Comparison of ENCODE assay signal across 25 cellular contexts in the genomic region with DNA sequence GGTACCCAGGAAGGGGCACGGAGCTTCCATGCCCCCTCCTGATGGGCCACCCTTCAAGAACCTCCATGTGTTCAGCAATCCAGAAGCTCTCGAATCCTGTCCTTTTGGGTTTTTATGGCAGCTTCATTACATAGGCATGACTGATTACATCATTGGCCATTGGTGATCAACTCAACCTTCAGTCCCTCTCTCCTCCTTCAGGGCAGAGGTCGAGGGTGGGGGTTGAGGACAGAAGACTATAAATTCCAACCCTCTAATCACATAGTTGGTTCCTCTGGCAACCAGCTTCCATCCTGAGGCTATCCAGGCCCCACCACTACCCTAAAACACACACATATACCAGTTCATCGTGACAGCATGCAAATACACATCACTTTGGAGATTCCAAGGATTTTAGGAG.
DNase-seq lines count a peak whose midpoint lies in the region; ATAC-seq, FAIRE-seq and TF ChIP-seq lines count a peak whose summit lies in the region.
"Had no signal": no experiment of that assay in that cellular context is flagged by ENCODE, and none has a peak within 500 bp of the region (broad histone marks: within the 10 kb centered on the region; RNA-seq: fewer than 3 reads in every experiment).

No MANE protein-coding gene starts in this region.

- no peak overlapping the region for H3K18ac ChIP-seq in mesendoderm (ENCODE audit: low read length)

- no peak for ATAC-seq in lower lobe of right lung
- ATAC-seq: A549; CD8-positive, alpha-beta T cell had no signal

- H3K36me3 Mint-ChIP-seq in Caco-2 (ENCODE audit: insufficient read depth, unreplicated experiment): no peaks in the 10 kb centered on the region
- H3K36me3 Mint-ChIP-seq: CD8-positive, alpha-beta T cell had no signal

- no peaks in the 10 kb centered on the region for H3K79me1 ChIP-seq in mesendoderm (ENCODE audit: low read length)

- WGBS in mesendoderm (ENCODE audit: extremely low coverage, insufficient coverage, low lambda C conversion rate): no CpG with 5 or more reads among the region's 4 CpGs
- WGBS in small intestine, 3 donors: 29 to 60% (median 40%) methylated on average over 4 of the region's 4 CpGs

- TF ChIP-seq CTCF in Caco-2 (IDR thresholded peaks at IDR 0.05; ENCODE audit: insufficient read depth in 1 of 2, low read depth in 1 of 2, low read length in 1 of 2, severe bottlenecking in 1 of 2, unreplicated experiment in 1 of 2) (no peak), Peyer's patch (IDR thresholded peaks at IDR 0.05) (no peak), left ventricle myocardium inferior (IDR thresholded peaks at IDR 0.05; ENCODE audit: borderline replicate concordance) (no peak), lower lobe of right lung (IDR thresholded peaks at IDR 0.05) (no peak)

- H3K79me2 ChIP-seq in mesendoderm (ENCODE audit: control insufficient read depth, insufficient read depth, low read length): no peaks in the 10 kb centered on the region

- TF ChIP-seq POLR2A in Peyer's patch (IDR thresholded peaks at IDR 0.05): no peak

- no peak overlapping the region for H3K4me3 Mint-ChIP-seq in Caco-2 (ENCODE audit: unreplicated experiment)
- H3K4me3 Mint-ChIP-seq: B cell; CD4-positive, alpha-beta T cell; CD8-positive, alpha-beta T cell had no signal

- no peaks in the 10 kb centered on the region for H3K9me3 ChIP-seq in Caco-2
- no peaks in the 10 kb centered on the region for H3K9me3 ChIP-seq in Peyer's patch
- no peaks in the 10 kb centered on the region for H3K9me3 ChIP-seq in small intestine (ENCODE audit: control insufficient read depth, low read depth)
- no peaks in the 10 kb centered on the region for H3K9me3 ChIP-seq in left ventricle myocardium inferior (replicated peaks)
- H3K9me3 ChIP-seq in lower lobe of right lung: no peaks in the 10 kb centered on the region
- H3K9me3 ChIP-seq: A549 had no signal

- H2BK5ac ChIP-seq in mesendoderm (ENCODE audit: low read length): no peak overlapping the region

- H2AK5ac ChIP-seq in mesendoderm (ENCODE audit: low read length): no peak overlapping the region

- H3K4me1 Mint-ChIP-seq in Caco-2 (ENCODE audit: low read depth, unreplicated experiment): peaks cover 26% of the 10 kb centered on the region

- H3K23ac ChIP-seq in mesendoderm (ENCODE audit: low read length): no peak overlapping the region

- no peak overlapping the region for H3K56ac ChIP-seq in mesendoderm (ENCODE audit: low read length)

- intact Hi-C loops in Caco-2 (cut with micrococcal nuclease; ENCODE audit: unreplicated experiment) (loop anchor here (2.0 kb wide), 1 partner anchor 247 kb away; a partner anchor contains a TSS), left ventricle myocardium inferior (cut with micrococcal nuclease) (no loop called here), lower lobe of right lung (cut with DNase I) (no loop called here)

- H3K36me3 ChIP-seq in Caco-2 (ENCODE audit: control insufficient read depth, insufficient read depth, low read length) (no peaks in the 10 kb centered on the region), Peyer's patch (no peaks in the 10 kb centered on the region), mesendoderm (ENCODE audit: control insufficient read depth, insufficient read depth, low read length) (no peaks in the 10 kb centered on the region), small intestine (ENCODE audit: control insufficient read depth in 2 of 2, insufficient read depth in 2 of 2, low read length in 2 of 2) (no peaks in the 10 kb centered on the region), left ventricle myocardium inferior (no peaks in the 10 kb centered on the region), lower lobe of right lung (no peaks in the 10 kb centered on the region)
- H3K36me3 ChIP-seq: BLaER1 treated with 17β-estradiol and CSF1 and Interleukin-3, amounts not matched to agents 10 nM and 100 nM had no signal

- DNase-seq in Caco-2 (peak; percentile 46 to 66), Peyer's patch (peak in 2 of 3 donors; percentile 52 to 68), mesendoderm (peak; percentile 30), small intestine (peak; percentile 78), left ventricle myocardium inferior (no peak), lower lobe of right lung (no peak)
- no peak for DNase-seq in activated naive CD4-positive, alpha-beta T cell (lab: John Stamatoyannopoulos, UW)
- DNase-seq: AML-193; CD4-positive, alpha-beta T cell; CD8-positive, alpha-beta T cell; DMS 273 treated with DMSO at 0.1 percent for 48 hours; DMS153; DMS53; DMS79; DND-41; EL; GF-D8 had no signal

- no peak overlapping the region for H3K4me3 ChIP-seq in Caco-2 (ENCODE audit: low read depth, low read length)
- no peak overlapping the region for H3K4me3 ChIP-seq in Peyer's patch
- H3K4me3 ChIP-seq in mesendoderm (ENCODE audit: low read length): no peak overlapping the region
- no peak overlapping the region for H3K4me3 ChIP-seq in small intestine (ENCODE audit: low read depth in 1 of 2, low read length in 2 of 2)
- H3K4me3 ChIP-seq in left ventricle myocardium inferior: no peak overlapping the region
- no peak overlapping the region for H3K4me3 ChIP-seq in lower lobe of right lung
- H3K4me3 ChIP-seq: A549; BLaER1 treated with 17β-estradiol and CSF1 and Interleukin-3, amounts not matched to agents 10 nM and 100 nM had no signal

- no peak overlapping the region for H3K4me2 ChIP-seq in mesendoderm (ENCODE audit: low read length)
- H3K4me2 ChIP-seq: A549; BLaER1 treated with 17β-estradiol and CSF1 and Interleukin-3, amounts not matched to agents 10 nM and 100 nM had no signal

- H4K8ac ChIP-seq in mesendoderm (ENCODE audit: low read depth, low read length): no peak overlapping the region

- no peak overlapping the region for H3K4ac ChIP-seq in mesendoderm (ENCODE audit: low read depth, low read length)

- no peaks in the 10 kb centered on the region for H3K27me3 ChIP-seq in Caco-2 (replicated peaks; ENCODE audit: control insufficient read depth, insufficient read depth, low read length)
- no peaks in the 10 kb centered on the region for H3K27me3 ChIP-seq in Peyer's patch
- H3K27me3 ChIP-seq in mesendoderm (ENCODE audit: insufficient read depth, low read length, poor library complexity): no peaks in the 10 kb centered on the region
- H3K27me3 ChIP-seq in small intestine (ENCODE audit: control insufficient read depth in 2 of 2, insufficient read depth in 2 of 2, low read length in 2 of 2): no peaks in the 10 kb centered on the region
- H3K27me3 ChIP-seq in left ventricle myocardium inferior (ENCODE audit: low read depth): no peaks in the 10 kb centered on the region
- H3K27me3 ChIP-seq in lower lobe of right lung (ENCODE audit: low read depth): no peaks in the 10 kb centered on the region
- H3K27me3 ChIP-seq: BLaER1 treated with 17β-estradiol and CSF1 and Interleukin-3, amounts not matched to agents 10 nM and 100 nM had no signal

- no peak overlapping the region for H4K5ac ChIP-seq in mesendoderm (ENCODE audit: low read length)

- H3K9ac ChIP-seq in mesendoderm (ENCODE audit: low read length): no peak overlapping the region
- H3K9ac ChIP-seq: BLaER1 treated with 17β-estradiol and CSF1 and Interleukin-3, amounts not matched to agents 10 nM and 100 nM had no signal

- H3K4me1 ChIP-seq in Caco-2: peaks cover 41% of the 10 kb centered on the region
- peaks cover 0 to 15% (median 2%) of the 10 kb centered on the region in 4 donors for H3K4me1 ChIP-seq in Peyer's patch
- H3K4me1 ChIP-seq in mesendoderm (ENCODE audit: control insufficient read depth, low read depth, low read length): peaks cover 3% of the 10 kb centered on the region
- H3K4me1 ChIP-seq in small intestine (ENCODE audit: control insufficient read depth in 2 of 2, insufficient read depth in 1 of 2, low read depth in 1 of 2, low read length in 1 of 2): peaks cover 0 to 8% of the 10 kb centered on the region in 2 donors
- peaks cover 10% of the 10 kb centered on the region for H3K4me1 ChIP-seq in left ventricle myocardium inferior
- H3K4me1 ChIP-seq in lower lobe of right lung: no peaks in the 10 kb centered on the region
- H3K4me1 ChIP-seq: BLaER1 treated with 17β-estradiol and CSF1 and Interleukin-3, amounts not matched to agents 10 nM and 100 nM had no signal

- H3K27me3 Mint-ChIP-seq in Caco-2 (ENCODE audit: insufficient read depth, unreplicated experiment): no peaks in the 10 kb centered on the region
- H3K27me3 Mint-ChIP-seq: B cell; CD4-positive, alpha-beta T cell had no signal

- POLR2A ChIA-PET in Caco-2 (lab: Charles Lee): no interaction called here

- H3K9me3 Mint-ChIP-seq in Caco-2 (ENCODE audit: unreplicated experiment): no peaks in the 10 kb centered on the region
- H3K9me3 Mint-ChIP-seq: CD4-positive, alpha-beta T cell; CD8-positive, alpha-beta T cell had no signal

- CTCF ChIA-PET in Caco-2 (lab: Charles Lee): no interaction called here

- H2BK120ac ChIP-seq in mesendoderm (ENCODE audit: low read depth, low read length): no peak overlapping the region

- H3K27ac ChIP-seq in Peyer's patch (no peak overlapping the region), mesendoderm (ENCODE audit: low read depth, low read length) (no peak overlapping the region), small intestine (ENCODE audit: low read depth in 1 of 2, low read length in 1 of 2) (no peak overlapping the region), left ventricle myocardium inferior (replicated peaks) (no peak overlapping the region), lower lobe of right lung (no peak overlapping the region)
- H3K27ac ChIP-seq: 22Rv1; A549; BLaER1 treated with 17β-estradiol and CSF1 and Interleukin-3, amounts not matched to agents 10 nM and 100 nM; C4-2B had no signal

- H3K27ac Mint-ChIP-seq in Caco-2 (ENCODE audit: unreplicated experiment): no peak overlapping the region
- H3K27ac Mint-ChIP-seq: B cell; CD4-positive, alpha-beta T cell; CD8-positive, alpha-beta T cell had no signal

- no TSS peak for BruUV-seq in Caco-2 (replicated peaks; lab: Mats Ljungman, UMichigan)

- no peak for FAIRE-seq in small intestine (lab: Jason Lieb, UNC)
- FAIRE-seq: A549, G401.6, GM12891, GM19239 had no signal

- H2BK15ac ChIP-seq in mesendoderm (replicated peaks; ENCODE audit: low read depth): no peak overlapping the region

Comparison
In these comparisons a context has a peak if more than half of its experiments do, and no peak if none do; other contexts are left out.
1. DNase-seq: peak in Caco-2 (2 of 2), Peyer's patch (2 of 3), mesendoderm (single experiment) and small intestine (single experiment); none in activated naive CD4-positive, alpha-beta T cell (0 of 4), left ventricle myocardium inferior (single experiment) and lower lobe of right lung (single experiment).